8 cellular contexts compared by ENCODE assay signal in the genomic region with DNA sequence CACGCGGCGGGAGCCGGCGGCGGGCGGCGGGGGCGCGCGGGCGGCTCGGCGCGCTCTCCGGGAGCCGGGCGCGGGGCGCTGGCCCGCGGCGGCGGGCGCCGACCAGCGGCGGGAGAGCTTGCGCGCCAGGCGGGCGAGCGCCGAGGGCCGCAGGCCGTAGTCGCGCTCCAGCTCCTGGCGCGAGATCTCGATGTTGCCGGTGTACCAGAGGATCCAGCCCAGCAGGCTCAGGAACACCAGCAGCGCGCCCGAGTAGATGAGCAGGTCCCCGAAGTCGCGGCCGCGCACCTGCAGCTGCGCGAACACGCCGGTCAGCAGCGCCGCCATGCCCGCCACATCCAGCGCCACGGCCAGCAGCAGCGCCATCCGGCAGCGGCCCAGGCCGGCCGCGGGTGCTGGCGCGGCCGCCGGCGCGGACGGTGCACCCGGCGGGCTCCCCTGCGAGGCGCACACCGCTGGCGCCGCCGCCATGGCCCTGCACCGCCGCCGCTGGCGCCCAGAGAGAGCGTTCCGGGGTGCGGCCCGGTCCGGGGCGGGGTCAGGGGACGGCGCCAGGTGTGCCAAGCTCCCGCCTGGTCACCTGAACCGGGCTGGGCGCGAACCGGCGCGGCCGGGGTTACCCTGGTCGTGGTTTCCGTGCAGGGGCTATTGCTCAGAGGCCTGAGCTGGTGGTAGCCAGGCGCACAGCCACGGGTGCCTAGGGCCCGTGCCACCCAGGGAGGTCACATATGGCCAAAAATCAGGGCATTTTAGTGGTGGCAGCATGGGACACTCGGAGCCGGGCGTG. TPM values are rescaled to one million over a fixed set of nuclear protein-coding genes. Genes with fewer than 3 reads are reported as not detected.
A peak's percentile ranks its signal among the peaks of the same experiment; 100 is the strongest.
DNase-seq lines count a peak whose midpoint lies in the region; ATAC-seq, FAIRE-seq and TF ChIP-seq lines count a peak whose summit lies in the region.

TSS of gene TMEM238 (minus strand) at position 504 of the 787 bp plus-strand sequence. CDS start at position 471, 33 bp downstream.

- H2BK15ac ChIP-seq in mesenchymal stem cell (ENCODE audit: low read depth, poor library complexity, severe bottlenecking) = peak within 1 kb of the TSS; percentile 34

- H4K91ac ChIP-seq in mesenchymal stem cell (ENCODE audit: low read length) = peak within 1 kb of the TSS; percentile 76

- H2BK5ac ChIP-seq in mesenchymal stem cell (ENCODE audit: low read depth, low read length, poor library complexity, severe bottlenecking) = no peak within 1 kb of the TSS

- H4K8ac ChIP-seq in mesenchymal stem cell (ENCODE audit: low read length) = peak within 1 kb of the TSS; percentile 92

- H3K27me3 ChIP-seq in endothelial cell of umbilical vein (ENCODE audit: control insufficient read depth in 2 of 2, insufficient read depth in 2 of 2, low read length in 2 of 2) (no peaks in the 10 kb centered on the region), mesenchymal stem cell (ENCODE audit: control insufficient read depth in 1 of 2, insufficient read depth in 1 of 2, low read length in 2 of 2) (peaks cover 0 to 3% of the 10 kb centered on the region in 2 experiments), stomach (no peaks in the 10 kb centered on the region)

- DNase-seq in A549 (ENCODE audit: low read depth in 1 of 2, low spot score in 1 of 2) (peak; percentile 72 to 82), GM12892 (ENCODE audit: insufficient read length) (peak; percentile 75), NCI-H2227 (lab: John Stamatoyannopoulos, UW; ENCODE audit: unreplicated experiment) (peak; percentile 90), endothelial cell of umbilical vein (ENCODE audit: low read depth, low spot score) (peak; percentile 64), mesenchymal stem cell (peak; percentile 75), stomach (peak; percentile 82)
- peak; percentile 86 for DNase-seq in activated CD8-positive, alpha-beta memory T cell treated with anti-CD3 and anti-CD28 coated beads for 24 hours

- peak within 1 kb of the TSS in 1 of 2 experiments; percentile 44 for H3K14ac ChIP-seq in mesenchymal stem cell (ENCODE audit: low read length in 2 of 2)

- H3K36me3 ChIP-seq in endothelial cell of umbilical vein (ENCODE audit: control insufficient read depth in 2 of 2, extremely low read depth in 1 of 2, insufficient read depth in 2 of 2, low read length in 2 of 2) = peaks cover 9 to 16% of the 10 kb centered on the region in 2 experiments
- peaks cover 23% of the 10 kb centered on the region in 2 experiments for H3K36me3 ChIP-seq in mesenchymal stem cell (ENCODE audit: control insufficient read depth in 1 of 2, insufficient read depth in 2 of 2, low read depth in 1 of 2, low read length in 2 of 2)
- peaks cover 18 to 25% (median 21%) of the 10 kb centered on the region in 4 donors for H3K36me3 ChIP-seq in stomach

- TF ChIP-seq EP300 in A549 (IDR thresholded peaks at IDR 0.05) = no peak
- no peak for TF ChIP-seq EP300 in stomach (IDR thresholded peaks at IDR 0.05)

- H3K4me2 ChIP-seq in A549 = peak within 1 kb of the TSS; percentile 92
- peak within 1 kb of the TSS; percentile 86 for H3K4me2 ChIP-seq in endothelial cell of umbilical vein (ENCODE audit: insufficient read depth, low read length)
- H3K4me2 ChIP-seq in mesenchymal stem cell (ENCODE audit: low read length, poor library complexity, severe bottlenecking) = peak within 1 kb of the TSS; percentile 76

- H2BK120ac ChIP-seq in mesenchymal stem cell (ENCODE audit: low read depth, low read length) = peak within 1 kb of the TSS; percentile 24

- H3K79me2 ChIP-seq in endothelial cell of umbilical vein (ENCODE audit: control insufficient read depth, insufficient read depth, low read length) = peaks cover 32% of the 10 kb centered on the region

- peak within 1 kb of the TSS; percentile 76 to 89 for H3K4ac ChIP-seq in mesenchymal stem cell (ENCODE audit: low read depth in 1 of 2, low read length in 2 of 2)

- H3K4me1 ChIP-seq in A549 (peaks cover 40% of the 10 kb centered on the region), endothelial cell of umbilical vein (ENCODE audit: control insufficient read depth, extremely low read depth, insufficient read depth, low read length) (peaks cover 31% of the 10 kb centered on the region), mesenchymal stem cell (ENCODE audit: control insufficient read depth, insufficient read depth, low read depth, low read length) (peaks cover 36% of the 10 kb centered on the region), stomach (peaks cover 43 to 54% (median 50%) of the 10 kb centered on the region in 4 donors)

- peak within 1 kb of the TSS in 1 of 2 experiments; percentile 9 for H2BK12ac ChIP-seq in mesenchymal stem cell (ENCODE audit: low read length in 2 of 2)

- BruUV-seq in endothelial cell of umbilical vein (replicated peaks; lab: Mats Ljungman, UMichigan) = no TSS peak

- peaks cover 4% of the 10 kb centered on the region for H4K20me1 ChIP-seq in endothelial cell of umbilical vein (replicated peaks; ENCODE audit: control insufficient read depth, extremely low read depth, insufficient read depth, low read length)

- ATAC-seq in A549 = peak; percentile 12 to 59
- ATAC-seq in HG03520 (IDR thresholded peaks at IDR 0.05; ENCODE audit: unreplicated experiment) = no peak

- CTCF ChIA-PET in A549 (lab: Yijun Ruan, JAX) = interaction anchor here (0.6 to 3.2 kb wide), 54 partner anchors 7 to 248 kb away, joined by 3 to 62 read pairs (median 6); partner anchors contain the start of genes DNAAF3, GARIN5B, HSPBP1 and IL11
- CTCF ChIA-PET in endothelial cell of umbilical vein (lab: Charles Lee) = interaction anchor here (0.6 to 2.9 kb wide), 25 partner anchors 8 to 296 kb away, joined by 3 to 51 read pairs (median 5); partner anchors contain the start of genes HSPBP1, KMT5C and PPP6R1

- peak within 1 kb of the TSS; percentile 67 for H3K9ac ChIP-seq in endothelial cell of umbilical vein (replicated peaks; ENCODE audit: extremely low read depth, insufficient read depth, low read length)
- H3K9ac ChIP-seq in mesenchymal stem cell (ENCODE audit: low read length) = peak within 1 kb of the TSS; percentile 98

- H3K23ac ChIP-seq in mesenchymal stem cell (ENCODE audit: low read length in 2 of 2) = peak within 1 kb of the TSS; percentile 23 to 64

- H3K9me3 ChIP-seq in A549 = peaks cover 6% of the 10 kb centered on the region; the same call in 2 of the 3 replicates
- H3K9me3 ChIP-seq in endothelial cell of umbilical vein (replicated peaks; ENCODE audit: control insufficient read depth, insufficient read depth, low read length) = no peaks in the 10 kb centered on the region
- H3K9me3 ChIP-seq in mesenchymal stem cell (ENCODE audit: control insufficient read depth, low read length) = no peaks in the 10 kb centered on the region
- no peaks in the 10 kb centered on the region for H3K9me3 ChIP-seq in stomach

- POLR2A ChIA-PET in A549 (lab: Yijun Ruan, JAX) = interaction anchor here (0.6 to 4.5 kb wide), 24 partner anchors 8 to 243 kb away, joined by 3 to 47 read pairs (median 4); partner anchors contain the start of genes BRSK1, HSPBP1, IL11 and KMT5C
- POLR2A ChIA-PET in endothelial cell of umbilical vein (lab: Charles Lee) = interaction anchor here (2.4 kb wide), 2 partner anchors 23 to 45 kb away, joined by 9 to 11 read pairs; partner anchors contain the start of genes KMT5C and UBE2S

- 5% methylated on average over 17 of the region's 108 CpGs for WGBS in A549 (ENCODE audit: missing lambda C conversion rate)
- 5% methylated on average over 53 of the region's 108 CpGs for WGBS in mesenchymal stem cell
- WGBS in stomach, 5 donors = 2 to 5% (median 3%) methylated on average over 37 to 108 of the region's 108 CpGs

- H3K18ac ChIP-seq in mesenchymal stem cell (ENCODE audit: low read depth in 1 of 2, low read length in 2 of 2) = peak within 1 kb of the TSS; percentile 61 to 74

- H2AFZ ChIP-seq in endothelial cell of umbilical vein (ENCODE audit: low read depth, low read length) (peak within 1 kb of the TSS; percentile 73), mesenchymal stem cell (ENCODE audit: low read depth, low read length) (peak within 1 kb of the TSS; percentile 66)

- dilution Hi-C loops in endothelial cell of umbilical vein (cut with MboI; ENCODE audit: extremely low pct_ligation_motif_present, low sequenced_read_pairs) = no loop called here

- H3K27ac ChIP-seq in A549 (peak within 1 kb of the TSS; percentile 89 to 99), endothelial cell of umbilical vein (ENCODE audit: insufficient read depth, low read depth, low read length) (peak within 1 kb of the TSS; percentile 75), mesenchymal stem cell (ENCODE audit: low read length, poor library complexity, severe bottlenecking) (peak within 1 kb of the TSS; percentile 53), stomach (peak within 1 kb of the TSS; percentile 89 to 97 (median 93))

- H3K79me1 ChIP-seq in mesenchymal stem cell (replicated peaks; ENCODE audit: low read length, poor library complexity, severe bottlenecking) = peaks cover 8% of the 10 kb centered on the region

- peak; percentile 64 for TF ChIP-seq CTCF in A549 (IDR thresholded peaks at IDR 0.05)
- TF ChIP-seq CTCF in endothelial cell of umbilical vein (IDR thresholded peaks at IDR 0.05; ENCODE audit: extremely low read depth in 1 of 2, insufficient read depth in 1 of 2, low read depth in 1 of 2, low read length in 2 of 2) = peak; percentile 9 to 23
- TF ChIP-seq CTCF in stomach (IDR thresholded peaks at IDR 0.05) = peak in 2 of 7 experiments; percentile 15 to 33

- H3K9me1 ChIP-seq in endothelial cell of umbilical vein (replicated peaks; ENCODE audit: control insufficient read depth, extremely low read depth, insufficient read depth, low read length) = no peaks in the 10 kb centered on the region

- H3K4me3 ChIP-seq in A549 = peak within 1 kb of the TSS; percentile 89
- H3K4me3 ChIP-seq in endothelial cell of umbilical vein (replicated peaks in 1 of 3; ENCODE audit: insufficient read depth in 1 of 3, low read depth in 1 of 3, low read length in 3 of 3) = peak within 1 kb of the TSS in 2 of 3 experiments; percentile 39 to 58
- H3K4me3 ChIP-seq in mesenchymal stem cell (ENCODE audit: insufficient read depth in 1 of 2, low read depth in 1 of 2, low read length in 2 of 2) = peak within 1 kb of the TSS; percentile 58 to 98
- peak within 1 kb of the TSS; percentile 79 to 90 (median 88) for H3K4me3 ChIP-seq in stomach

- no peak for FAIRE-seq in A549 (lab: Jason Lieb, UNC)
- FAIRE-seq in GM12892 (lab: Jason Lieb, UNC) = peak; percentile 67
- peak; percentile 55 for FAIRE-seq in endothelial cell of umbilical vein (lab: Jason Lieb, UNC)

- intact Hi-C loops in endothelial cell of umbilical vein (cut with micrococcal nuclease) = loop anchor here (2.0 to 10.0 kb wide), 3 partner anchors 77 to 239 kb away; partner anchors contain the start of genes ISOC2, TNNT1, ZNF524 and ZNF865
- intact Hi-C loops in stomach (cut with DNase I; ENCODE audit: low total_unique reads) = no loop called here

- H2AK5ac ChIP-seq in mesenchymal stem cell (ENCODE audit: low read length, severe bottlenecking) = peak within 1 kb of the TSS; percentile 43

- TF ChIP-seq POLR2A in A549 (IDR thresholded peaks at IDR 0.05; ENCODE audit: low read length) = peak; percentile 25
- TF ChIP-seq POLR2A in GM12892 (IDR thresholded peaks at IDR 0.05; ENCODE audit: low read depth, low read length) = peak; percentile 50; the same call in 1 of the 2 replicates
- TF ChIP-seq POLR2A in endothelial cell of umbilical vein (IDR thresholded peaks at IDR 0.05; ENCODE audit: low read depth, low read length) = no peak
- no peak for TF ChIP-seq POLR2A in stomach (IDR thresholded peaks at IDR 0.05)

- peak; percentile 10 to 46; a peak in 3 of 5 replicates for TF ChIP-seq RAD21 in A549 (conservative IDR thresholded peaks at IDR 0.05 in 1 of 2, IDR thresholded peaks at IDR 0.05 in 1 of 2)

RNA-seq across cellular contexts. Expression of gene TMEM238, which starts in this region (rescaled TPM):
- polyA plus RNA-seq in A549 (2011; rRNA removed) = 0.37 and 0.70 TPM in 2 replicates
- polyA plus RNA-seq in A549 (2012; cell fraction: cytosol; rRNA removed) = 2.0 and 2.9 TPM in 2 replicates
- polyA plus RNA-seq in A549 (2012; cell fraction: nucleus; rRNA removed) = 1.8 and 4.0 TPM in 2 replicates
- 2.5 to 3.6 TPM (median 2.7 TPM) in 3 replicates for polyA plus RNA-seq in A549 (2017; fragmentation: RNase III; extraction: RNeasy Plus Mini Kit Qiagen cat#74134 plus additional on column Dnase treatment)
- 0.37 and 0.44 TPM in 2 replicates for polyA minus RNA-seq in A549 (2011; rRNA and poly(A)+ RNA removed)
- polyA plus RNA-seq in GM12892 (2012; ENCODE audit: missing spikeins) = not detected
- total RNA-seq in endothelial cell of umbilical vein = 0.35 TPM in 1 of 2 replicates, not detected in the other
- 0.18 TPM in 1 of 2 replicates, not detected in the other for polyA plus RNA-seq in endothelial cell of umbilical vein
- polyA plus RNA-seq in endothelial cell of umbilical vein (2011; cell fraction: cytosol; rRNA removed) = not detected in 2 replicates
- not detected in 2 replicates for polyA plus RNA-seq in endothelial cell of umbilical vein (2011; cell fraction: nucleus; rRNA removed)
- not detected in 2 replicates for polyA plus RNA-seq in endothelial cell of umbilical vein (2012)
- not detected in 2 replicates for polyA minus RNA-seq in endothelial cell of umbilical vein
- polyA minus RNA-seq in endothelial cell of umbilical vein (2011; cell fraction: cytosol; rRNA and poly(A)+ RNA removed) = 22.5 TPM
- polyA minus RNA-seq in endothelial cell of umbilical vein (2011; cell fraction: nucleus; rRNA and poly(A)+ RNA removed) = not detected in 2 replicates
- 0.18 TPM for polyA plus RNA-seq in mesenchymal stem cell (2013, experiment 1 of 2)
- 0.10 TPM for polyA plus RNA-seq in mesenchymal stem cell (2013, experiment 2 of 2)
- total RNA-seq in stomach = 100 to 1,000 TPM in 1 of 5 donors, 10 to 100 TPM in 1, 1 to 10 TPM in 1, not detected in 2; 5.4 to 504 (median 36.1) TPM
- under 1 TPM in 2 of 3 donors, not detected in 1; 0.75 to 0.83 TPM for polyA plus RNA-seq in stomach

Comparison
In these comparisons a context has a peak if more than half of its experiments do, and no peak if none do; other contexts are left out.
1. POLR2A ChIP-seq: peak in A549 (single experiment) and GM12892 (single experiment); none in endothelial cell of umbilical vein (single experiment) and stomach (0 of 4).
2. Peak in every context shown above with its lines, with median percentiles within 50 percentile points of each other: DNase-seq, H3K27ac ChIP-seq, H3K4me2 ChIP-seq and H3K4me3 ChIP-seq.